In the genomic region with DNA sequence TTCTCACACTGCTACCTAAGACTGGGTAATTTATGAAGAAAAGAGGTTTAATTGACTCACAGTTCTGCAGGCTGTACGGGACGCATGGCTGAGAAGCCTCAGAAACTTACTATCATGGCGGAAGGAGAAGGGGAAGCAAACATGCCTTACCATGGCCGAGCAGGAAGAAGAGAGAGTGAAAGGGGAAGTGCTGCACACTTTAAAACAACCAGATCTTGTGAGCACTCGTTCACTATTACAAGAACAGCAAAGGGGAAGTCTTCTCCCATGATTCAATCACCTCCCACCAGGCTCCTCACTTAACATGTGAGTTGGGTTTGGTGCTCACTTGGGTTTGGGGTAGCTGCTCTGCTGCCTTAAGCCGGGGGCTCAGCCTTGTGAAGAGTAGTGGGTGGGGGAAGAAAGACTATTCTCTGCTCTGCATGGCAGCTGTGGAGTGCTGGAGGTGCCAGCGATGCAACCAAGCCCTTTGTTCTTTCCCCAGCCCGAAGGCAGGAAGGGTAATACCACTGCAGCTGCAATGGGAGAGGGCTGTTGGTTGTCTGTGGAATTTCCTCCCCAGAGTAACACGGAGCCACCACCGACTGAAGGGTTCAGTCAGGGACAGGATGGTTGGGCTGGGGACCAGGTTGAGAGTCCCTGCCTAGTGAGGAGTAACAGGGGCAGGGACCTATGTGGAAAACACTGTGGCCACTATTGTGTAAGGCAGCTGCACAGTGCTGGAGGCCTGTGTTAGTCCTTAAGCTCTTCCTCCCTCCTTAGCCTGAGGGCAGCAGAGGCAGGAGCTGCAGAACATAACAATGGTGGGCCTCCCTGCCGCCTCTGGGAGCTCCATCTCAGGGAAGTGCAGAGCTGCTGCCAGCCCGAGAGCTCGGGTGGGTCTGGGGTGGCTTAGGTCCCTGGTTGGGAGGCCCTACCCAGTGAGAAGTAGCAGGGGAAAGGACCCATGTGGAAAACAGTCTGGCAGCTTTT, we compare ENCODE assay signal across 17 cellular contexts.
DNase-seq lines count a peak whose midpoint lies in the region; ATAC-seq and TF ChIP-seq lines count a peak whose summit lies in the region.
"Had no signal": no experiment of that assay in that cellular context is flagged by ENCODE, and none has a peak within 500 bp of the region (broad histone marks: within the 10 kb centered on the region; RNA-seq: fewer than 3 reads in every experiment).

No MANE protein-coding gene starts in this region.

- H3K4me3 Mint-ChIP-seq in endodermal cell: no peak overlapping the region
- H3K4me3 Mint-ChIP-seq in activated T-helper 17 cell treated with anti-CD3 and anti-CD28 coated beads, Interleukin-2, amount 50 U/mL, for 72 hours: no peak overlapping the region
- H3K4me3 Mint-ChIP-seq: activated T-helper 1 cell treated with anti-CD3 and anti-CD28 coated beads, Interleukin-12 subunit alpha, Interleukin-12 subunit beta, Interleukin-2, Interleukin-4 antibody, amounts not matched to agents 30 ng/mL and 10 ng/mL and 1 ng/mL, durations not matched to agents 14 hours and 24 hours and 36 hours; CD4-positive, CD25-positive, alpha-beta regulatory T cell had no signal

- no peaks in the 10 kb centered on the region for H3K27me3 ChIP-seq in endodermal cell (ENCODE audit: control insufficient read depth, insufficient read depth, low read length, poor library complexity, severe bottlenecking)
- no peaks in the 10 kb centered on the region for H3K27me3 ChIP-seq in spleen (replicated peaks in 1 of 7)

- H3K9ac ChIP-seq in endodermal cell (ENCODE audit: extremely low read depth, low read length, poor library complexity, severe bottlenecking): no peak overlapping the region

- peak overlapping the region; percentile 41 for H3K27ac ChIP-seq in endodermal cell (ENCODE audit: low read depth, low read length)
- H3K27ac ChIP-seq in spleen: peak overlapping the region in 1 of 8 donors; percentile 30

- intact Hi-C loops in spleen (cut with DNase I; ENCODE audit: low total_unique reads): no loop called here

- no peak overlapping the region for H3K27ac Mint-ChIP-seq in endodermal cell
- no peak overlapping the region for H3K27ac Mint-ChIP-seq in activated T-helper 17 cell treated with anti-CD3 and anti-CD28 coated beads, Interleukin-2, amount 50 U/mL, for 72 hours
- H3K27ac Mint-ChIP-seq: activated T-helper 1 cell treated with anti-CD3 and anti-CD28 coated beads, Interleukin-12 subunit alpha, Interleukin-12 subunit beta, Interleukin-2, Interleukin-4 antibody, amounts not matched to agents 30 ng/mL and 10 ng/mL and 1 ng/mL, durations not matched to agents 14 hours and 24 hours and 36 hours; CD4-positive, CD25-positive, alpha-beta regulatory T cell had no signal

- H3K9me3 ChIP-seq in endodermal cell (ENCODE audit: control insufficient read depth, low read length): no peaks in the 10 kb centered on the region
- peaks cover 0 to 4% (median 0%) of the 10 kb centered on the region in 8 donors for H3K9me3 ChIP-seq in spleen
- H3K9me3 ChIP-seq: mucosa of descending colon had no signal

- no peaks in the 10 kb centered on the region for H3K36me3 Mint-ChIP-seq in endodermal cell (ENCODE audit: low read depth)
- no peaks in the 10 kb centered on the region for H3K36me3 Mint-ChIP-seq in activated T-helper 17 cell treated with anti-CD3 and anti-CD28 coated beads, Interleukin-2, amount 50 U/mL, for 72 hours (ENCODE audit: low read depth)
- H3K36me3 Mint-ChIP-seq: CD4-positive, CD25-positive, alpha-beta regulatory T cell had no signal

- ATAC-seq in GM18502 (IDR thresholded peaks at IDR 0.05; ENCODE audit: poor library complexity, unreplicated experiment) (peak; percentile 51), HG03139 (IDR thresholded peaks at IDR 0.05; ENCODE audit: unreplicated experiment) (no peak)
- ATAC-seq in activated T-helper 17 cell treated with anti-CD3 and anti-CD28 coated beads, Interleukin-2, amount 50 U/mL, for 72 hours (replicated peaks): no peak
- ATAC-seq: mucosa of descending colon had no signal

- WGBS in endodermal cell (ENCODE audit: insufficient coverage in 1 of 2, insufficient read length in 1 of 2), 2 experiments: 94 to 100% methylated on average over 6 to 12 of the region's 13 CpGs
- WGBS in spleen, 5 donors: 59 to 72% (median 64%) methylated on average over 12 to 13 of the region's 13 CpGs

- H3K4me1 ChIP-seq in endodermal cell (ENCODE audit: control insufficient read depth, insufficient read depth, low read length) (no peaks in the 10 kb centered on the region), spleen (no peaks in the 10 kb centered on the region)

- no peaks in the 10 kb centered on the region for H3K27me3 Mint-ChIP-seq in endodermal cell (ENCODE audit: insufficient read depth)
- H3K27me3 Mint-ChIP-seq in activated T-helper 17 cell treated with anti-CD3 and anti-CD28 coated beads, Interleukin-2, amount 50 U/mL, for 72 hours: peaks cover 3% of the 10 kb centered on the region
- H3K27me3 Mint-ChIP-seq: CD4-positive, CD25-positive, alpha-beta regulatory T cell had no signal

- TF ChIP-seq CTCF in endodermal cell (conservative IDR thresholded peaks at IDR 0.05) (no peak), spleen (IDR thresholded peaks at IDR 0.05 in 8 of 11, conservative IDR thresholded peaks at IDR 0.05 in 3 of 11) (no peak)

- DNase-seq in NOMO-1 treated with DMSO at 0.1 percent for 48 hours (lab: John Stamatoyannopoulos, UW; ENCODE audit: unreplicated experiment) (peak; percentile 92), endodermal cell (no peak), spleen (peak; percentile 61), NCI-H2196 (lab: John Stamatoyannopoulos, UW; ENCODE audit: unreplicated experiment) (no peak)
- DNase-seq: activated CD4-positive, alpha-beta T cell treated with anti-CD3 and anti-CD28 coated beads, Interleukin-2, amount 50 U/mL, for 1 hour; anterior cingulate cortex; CD4-positive, CD25-positive, alpha-beta regulatory T cell; dermis blood vessel endothelial cell; mucosa of descending colon; NCI-H2029 treated with DMSO at 0.1 percent for 48 hours; retina; stimulated activated CD4-positive, alpha-beta T cell treated with anti-CD3 and anti-CD28 coated beads, Interleukin-2, amount 100 ng/mL, for 48 hours; stimulated activated naive CD4-positive, alpha-beta T cell had no signal

- no peaks in the 10 kb centered on the region for H3K4me1 Mint-ChIP-seq in endodermal cell
- no peaks in the 10 kb centered on the region for H3K4me1 Mint-ChIP-seq in activated T-helper 17 cell treated with anti-CD3 and anti-CD28 coated beads, Interleukin-2, amount 50 U/mL, for 72 hours
- H3K4me1 Mint-ChIP-seq: CD4-positive, CD25-positive, alpha-beta regulatory T cell had no signal

- H3K9me3 Mint-ChIP-seq in endodermal cell: no peaks in the 10 kb centered on the region
- H3K9me3 Mint-ChIP-seq in activated T-helper 17 cell treated with anti-CD3 and anti-CD28 coated beads, Interleukin-2, amount 50 U/mL, for 72 hours: no peaks in the 10 kb centered on the region
- H3K9me3 Mint-ChIP-seq: activated T-helper 1 cell treated with anti-CD3 and anti-CD28 coated beads, Interleukin-12 subunit alpha, Interleukin-12 subunit beta, Interleukin-2, Interleukin-4 antibody, amounts not matched to agents 30 ng/mL and 10 ng/mL and 1 ng/mL, durations not matched to agents 14 hours and 24 hours and 36 hours had no signal

- H3K4me3 ChIP-seq in endodermal cell (ENCODE audit: low read length): no peak overlapping the region
- no peak overlapping the region for H3K4me3 ChIP-seq in spleen
- H3K4me3 ChIP-seq: mucosa of descending colon had no signal

- no peak for TF ChIP-seq POLR2A in spleen (IDR thresholded peaks at IDR 0.05)

- H3K36me3 ChIP-seq in endodermal cell (ENCODE audit: control insufficient read depth, insufficient read depth, low read length) (no peaks in the 10 kb centered on the region), spleen (no peaks in the 10 kb centered on the region)

Comparison
In these comparisons a context has a peak if more than half of its experiments do, and no peak if none do; other contexts are left out.
1. DNase-seq: peak in NOMO-1 treated with DMSO at 0.1 percent for 48 hours (single experiment) and spleen (single experiment); none in endodermal cell (single experiment) and NCI-H2196 (single experiment).